ENCODE assay signal across 21 cellular contexts in the genomic region with DNA sequence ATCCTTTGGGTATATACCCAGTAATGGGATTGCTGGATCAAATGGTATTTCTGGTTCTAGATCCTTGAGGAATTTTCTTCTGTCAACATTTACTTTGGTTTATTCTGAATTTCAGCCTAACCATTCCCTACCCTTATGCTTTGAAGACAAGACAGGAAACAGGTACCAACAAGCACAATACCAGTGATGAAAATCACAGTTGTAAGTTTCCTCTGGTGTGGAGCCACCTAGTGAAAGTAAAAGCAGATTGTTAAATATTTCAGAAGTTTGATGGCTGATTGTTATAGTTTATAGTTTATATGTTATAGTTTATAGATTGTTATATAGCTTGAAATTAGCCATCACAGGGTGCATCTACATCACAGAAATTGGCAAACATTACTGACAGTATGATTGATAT.
DNase-seq lines count a peak whose midpoint lies in the region; ATAC-seq, FAIRE-seq and TF ChIP-seq lines count a peak whose summit lies in the region.
"Had no signal": no experiment of that assay in that cellular context is flagged by ENCODE, and none has a peak within 500 bp of the region (broad histone marks: within the 10 kb centered on the region; RNA-seq: fewer than 3 reads in every experiment).

No MANE protein-coding gene starts in this region.

- no peak overlapping the region for H3K4me3 ChIP-seq in SK-N-SH (ENCODE audit: low read depth in 2 of 2, low read length in 1 of 2)
- H3K4me3 ChIP-seq in bronchial epithelial cell (ENCODE audit: low read depth, low read length) = no peak overlapping the region
- no peak overlapping the region for H3K4me3 ChIP-seq in suprapubic skin
- H3K4me3 ChIP-seq: A549; BLaER1 treated with 17β-estradiol and CSF1 and Interleukin-3, amounts not matched to agents 10 nM and 100 nM; vagina had no signal

- no peak overlapping the region for H2AFZ ChIP-seq in SK-N-SH (ENCODE audit: low read depth)
- H2AFZ ChIP-seq: parathyroid adenoma had no signal

- TF ChIP-seq RAD21 in SK-N-SH (IDR thresholded peaks at IDR 0.05; ENCODE audit: low read length) = no peak

- no peaks in the 10 kb centered on the region for H3K79me2 ChIP-seq in SK-N-SH (ENCODE audit: insufficient read depth)
- H3K79me2 ChIP-seq: parathyroid adenoma had no signal

- no peaks in the 10 kb centered on the region for H3K4me1 ChIP-seq in SK-N-SH (ENCODE audit: control insufficient read depth in 1 of 2, insufficient read depth in 2 of 2, low read depth in 1 of 2, low read length in 1 of 2)
- H3K4me1 ChIP-seq in suprapubic skin = no peaks in the 10 kb centered on the region
- H3K4me1 ChIP-seq: A549; BLaER1 treated with 17β-estradiol and CSF1 and Interleukin-3, amounts not matched to agents 10 nM and 100 nM; parathyroid adenoma; vagina had no signal

- DNase-seq in SK-N-SH (no peak), M059J (ENCODE audit: low read depth) (peak; percentile 10), bronchial epithelial cell (ENCODE audit: low read depth) (peak; percentile 47), renal cortical epithelial cell (ENCODE audit: low read depth) (peak; percentile 16), suprapubic skin (ENCODE audit: low spot score in 2 of 2) (no peak), GM19238 (ENCODE audit: insufficient read length, low spot score) (no peak)
- no peak for DNase-seq in activated CD4-positive, alpha-beta T cell treated with anti-CD3 and anti-CD28 coated beads for 4 hours
- DNase-seq: activated CD8-positive, alpha-beta memory T cell treated with anti-CD3 and anti-CD28 coated beads, Interleukin-2, amount 50 U/mL, for 48 hours; activated effector memory CD4-positive, alpha-beta T cell treated with Interleukin-2 at 50 U/mL for 16 hours; GDM1; left cardiac atrium; natural killer cell; NCI-H1105; NCI-H2107; NCI-H524 had no signal

- H3K9me2 ChIP-seq in SK-N-SH = no peaks in the 10 kb centered on the region

- H3K27ac ChIP-seq in SK-N-SH (ENCODE audit: low read depth in 2 of 2, low read length in 1 of 2) (no peak overlapping the region), suprapubic skin (no peak overlapping the region)
- H3K27ac ChIP-seq: A549; BLaER1 treated with 17β-estradiol and CSF1 and Interleukin-3, amounts not matched to agents 10 nM and 100 nM; parathyroid adenoma; vagina had no signal

- no peak overlapping the region for H3K4me2 ChIP-seq in SK-N-SH
- H3K4me2 ChIP-seq: A549; BLaER1 treated with 17β-estradiol and CSF1 and Interleukin-3, amounts not matched to agents 10 nM and 100 nM had no signal

- H3K36me3 ChIP-seq in SK-N-SH (replicated peaks in 1 of 2; ENCODE audit: control insufficient read depth in 1 of 2, insufficient read depth in 2 of 2, low read length in 1 of 2) (no peaks in the 10 kb centered on the region), bronchial epithelial cell (ENCODE audit: control insufficient read depth, insufficient read depth, low read length) (no peaks in the 10 kb centered on the region), suprapubic skin (no peaks in the 10 kb centered on the region)
- H3K36me3 ChIP-seq: BLaER1 treated with 17β-estradiol and CSF1 and Interleukin-3, amounts not matched to agents 10 nM and 100 nM; vagina had no signal

- H4K20me1 ChIP-seq in SK-N-SH (ENCODE audit: insufficient read depth) = no peaks in the 10 kb centered on the region
- H4K20me1 ChIP-seq: BLaER1 treated with 17β-estradiol and CSF1 and Interleukin-3, amounts not matched to agents 10 nM and 100 nM had no signal

- TF ChIP-seq CTCF in SK-N-SH (IDR thresholded peaks at IDR 0.05) (peak; percentile 36; the same call in 1 of the 2 replicates), bronchial epithelial cell (IDR thresholded peaks at IDR 0.05; ENCODE audit: insufficient read depth, low read length, severe bottlenecking) (peak; percentile 15), suprapubic skin (IDR thresholded peaks at IDR 0.05) (no peak)

- H3K9ac ChIP-seq in SK-N-SH = no peak overlapping the region
- H3K9ac ChIP-seq: BLaER1 treated with 17β-estradiol and CSF1 and Interleukin-3, amounts not matched to agents 10 nM and 100 nM; parathyroid adenoma had no signal

- no peak for ATAC-seq in SK-N-SH treated with all-trans-retinoic acid at 6 μM for 48 hours
- ATAC-seq: A549, left cardiac atrium, natural killer cell, sciatic nerve had no signal

- no peaks in the 10 kb centered on the region for H3K27me3 ChIP-seq in SK-N-SH (ENCODE audit: insufficient read depth)
- H3K27me3 ChIP-seq in bronchial epithelial cell (ENCODE audit: control insufficient read depth, insufficient read depth, low read length) = no peaks in the 10 kb centered on the region
- no peaks in the 10 kb centered on the region for H3K27me3 ChIP-seq in suprapubic skin
- H3K27me3 ChIP-seq: BLaER1 treated with 17β-estradiol and CSF1 and Interleukin-3, amounts not matched to agents 10 nM and 100 nM; vagina had no signal

- CTCF ChIA-PET in SK-N-SH (lab: Yijun Ruan, JAX) = no interaction called here

- TF ChIP-seq POLR2A in suprapubic skin (IDR thresholded peaks at IDR 0.05) = no peak

- TF ChIP-seq EP300 in SK-N-SH (IDR thresholded peaks at IDR 0.05; ENCODE audit: borderline replicate concordance in 1 of 2, low read depth in 1 of 2, low read length in 1 of 2) = no peak
- TF ChIP-seq EP300 in suprapubic skin (IDR thresholded peaks at IDR 0.05) = no peak

- POLR2A ChIA-PET in SK-N-SH (lab: Yijun Ruan, JAX) = no interaction called here

- no peak for FAIRE-seq in bronchial epithelial cell (lab: Jason Lieb, UNC)
- FAIRE-seq: A549 had no signal

- H3F3A ChIP-seq in SK-N-SH (replicated peaks; ENCODE audit: insufficient read depth) = no peaks in the 10 kb centered on the region

- H3K9me3 ChIP-seq in SK-N-SH = no peaks in the 10 kb centered on the region
- H3K9me3 ChIP-seq in suprapubic skin = no peaks in the 10 kb centered on the region
- H3K9me3 ChIP-seq: A549, vagina had no signal

TF ChIP-seq in SK-N-SH, 30 proteins besides CTCF, POLR2A, EP300 and RAD21 (continues in another document):
- TF ChIP-seq IRF3 (IDR thresholded peaks at IDR 0.05; ENCODE audit: low read depth, low read length) = no peak
- no peak for TF ChIP-seq FOXJ3 (CRISPR knock-in tag; IDR thresholded peaks at IDR 0.05)
- no peak for TF ChIP-seq CHD2 (IDR thresholded peaks at IDR 0.05; ENCODE audit: low read length, partially characterized antibody)
- no peak for TF ChIP-seq RCOR1 (IDR thresholded peaks at IDR 0.05; ENCODE audit: low read length)
- TF ChIP-seq NFIC (IDR thresholded peaks at IDR 0.05; ENCODE audit: borderline replicate concordance) = no peak
- no peak for TF ChIP-seq JUND (IDR thresholded peaks at IDR 0.05)
- TF ChIP-seq, protein P1, sequence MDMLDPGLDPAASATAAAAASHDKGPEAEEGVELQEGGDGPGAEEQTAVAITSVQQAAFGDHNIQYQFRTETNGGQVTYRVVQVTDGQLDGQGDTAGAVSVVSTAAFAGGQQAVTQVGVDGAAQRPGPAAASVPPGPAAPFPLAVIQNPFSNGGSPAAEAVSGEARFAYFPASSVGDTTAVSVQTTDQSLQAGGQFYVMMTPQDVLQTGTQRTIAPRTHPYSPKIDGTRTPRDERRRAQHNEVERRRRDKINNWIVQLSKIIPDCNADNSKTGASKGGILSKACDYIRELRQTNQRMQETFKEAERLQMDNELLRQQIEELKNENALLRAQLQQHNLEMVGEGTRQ (IDR thresholded peaks at IDR 0.05; ENCODE audit: borderline replicate concordance, low read depth, low read length) = no peak
- no peak for TF ChIP-seq NRF1 (IDR thresholded peaks at IDR 0.05; ENCODE audit: low read depth, low read length)
- no peak for TF ChIP-seq TCF12 (IDR thresholded peaks at IDR 0.05)
- no peak for TF ChIP-seq MEF2A (IDR thresholded peaks at IDR 0.05; ENCODE audit: borderline replicate concordance, low read depth)
- no peak for TF ChIP-seq ELF1 (IDR thresholded peaks at IDR 0.05)

TF ChIP-seq in SK-N-SH treated with all-trans-retinoic acid at 6 μM for 48 hours, 23 proteins besides CTCF, POLR2A, EP300 and RAD21:
- TF ChIP-seq ARNTL (CRISPR knock-in tag; IDR thresholded peaks at IDR 0.05; ENCODE audit: borderline replicate concordance, low read depth) (no peak), PPARA (CRISPR knock-in tag; IDR thresholded peaks at IDR 0.05; ENCODE audit: borderline replicate concordance) (no peak), GLIS3 (CRISPR knock-in tag; IDR thresholded peaks at IDR 0.05) (no peak), ZFP30 (CRISPR knock-in tag; IDR thresholded peaks at IDR 0.05) (no peak), TCF4 (CRISPR knock-in tag; IDR thresholded peaks at IDR 0.05; ENCODE audit: borderline replicate concordance) (no peak), ZFP3 (CRISPR knock-in tag; IDR thresholded peaks at IDR 0.05) (no peak)

Comparison
In these comparisons a context has a peak if more than half of its experiments do, and no peak if none do; other contexts are left out.
1. DNase-seq: peak in M059J (single experiment), bronchial epithelial cell (single experiment) and renal cortical epithelial cell (single experiment); none in SK-N-SH (single experiment), suprapubic skin (0 of 2), activated CD4-positive, alpha-beta T cell treated with anti-CD3 and anti-CD28 coated beads for 4 hours (0 of 2) and GM19238 (single experiment).
2. CTCF ChIP-seq: peak in SK-N-SH (single experiment) and bronchial epithelial cell (single experiment); none in suprapubic skin (0 of 2).